ENCODE assay signal across 29 cellular contexts in the genomic region with DNA sequence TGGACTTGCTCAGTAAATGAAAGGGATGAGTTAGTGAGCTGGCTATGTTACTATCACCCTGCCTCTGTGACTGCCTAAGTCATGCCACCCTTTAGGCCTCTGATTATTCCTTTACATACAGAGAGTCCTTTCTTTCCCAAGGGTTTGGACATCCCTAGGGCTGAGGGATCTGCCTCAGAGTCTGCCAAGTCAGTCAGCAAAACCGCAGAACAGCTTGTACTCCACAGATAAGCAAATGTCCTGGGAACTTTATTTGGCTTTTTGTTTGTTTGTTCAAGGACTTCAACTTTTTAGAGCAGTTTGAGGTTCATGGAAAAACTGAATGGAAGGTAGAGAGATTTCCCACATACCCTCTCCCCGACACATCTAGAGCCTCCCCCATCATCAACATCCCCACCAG.
DNase-seq lines count a peak whose midpoint lies in the region; ATAC-seq and TF ChIP-seq lines count a peak whose summit lies in the region.
"Had no signal": no experiment of that assay in that cellular context is flagged by ENCODE, and none has a peak within 500 bp of the region (broad histone marks: within the 10 kb centered on the region; RNA-seq: fewer than 3 reads in every experiment).

No MANE protein-coding gene starts in this region.

- H3K27me3 Mint-ChIP-seq in WTC11 (ENCODE audit: low read depth), result no peaks in the 10 kb centered on the region
- H3K27me3 Mint-ChIP-seq: activated B cell treated with CpG ODN at 0.5 μM for 24 hours; stimulated activated memory B cell treated with anti-CD40 and anti-IgM and Interleukin-4, amounts not matched to agents 10 μg/mL and 1 μg/mL and 100 μg/mL, for 72 hours had no signal

- H3K36me3 Mint-ChIP-seq in WTC11, result no peaks in the 10 kb centered on the region
- H3K36me3 Mint-ChIP-seq: natural killer cell; stimulated activated memory B cell treated with anti-CD40 and anti-IgM and Interleukin-4, amounts not matched to agents 10 μg/mL and 1 μg/mL and 100 μg/mL, for 72 hours had no signal

- no peaks in the 10 kb centered on the region for H3K36me3 ChIP-seq in ACC112 (ENCODE audit: insufficient read depth, low read length)
- H3K36me3 ChIP-seq in left ventricle myocardium inferior, result no peaks in the 10 kb centered on the region
- H3K36me3 ChIP-seq: adrenal gland; BLaER1 treated with 17β-estradiol and CSF1 and Interleukin-3, amounts not matched to agents 10 nM and 100 nM; esophagus squamous epithelium; ovary; right lobe of liver; thoracic aorta had no signal

- ATAC-seq in HG02973 (IDR thresholded peaks at IDR 0.05; ENCODE audit: unreplicated experiment) (no peak), WTC11 (no peak), HG03045 (IDR thresholded peaks at IDR 0.05; ENCODE audit: unreplicated experiment) (no peak)
- ATAC-seq: natural killer cell; stimulated activated memory B cell treated with anti-CD40 and anti-IgM and Interleukin-4, amounts not matched to agents 10 μg/mL and 1 μg/mL and 100 μg/mL, for 72 hours had no signal

- no peaks in the 10 kb centered on the region for H3K9me3 Mint-ChIP-seq in WTC11
- H3K9me3 Mint-ChIP-seq: activated B cell treated with CpG ODN at 0.5 μM for 24 hours; natural killer cell; stimulated activated memory B cell treated with anti-CD40 and anti-IgM and Interleukin-4, amounts not matched to agents 10 μg/mL and 1 μg/mL and 100 μg/mL, for 72 hours had no signal

- H3K4me3 Mint-ChIP-seq in WTC11, result no peak overlapping the region
- H3K4me3 Mint-ChIP-seq: activated B cell treated with CpG ODN at 0.5 μM for 24 hours; HFFc6; natural killer cell; stimulated activated memory B cell treated with anti-CD40 and anti-IgM and Interleukin-4, amounts not matched to agents 10 μg/mL and 1 μg/mL and 100 μg/mL, for 72 hours had no signal

- H3K27ac ChIP-seq in ACC112 (ENCODE audit: low read depth, low read length), result peak overlapping the region; percentile 45
- peak overlapping the region; percentile 86 for H3K27ac ChIP-seq in left ventricle myocardium inferior (replicated peaks)
- H3K27ac ChIP-seq: BLaER1 treated with 17β-estradiol and CSF1 and Interleukin-3, amounts not matched to agents 10 nM and 100 nM; esophagus squamous epithelium; ovary; right lobe of liver; thoracic aorta had no signal

- H3K4me3 ChIP-seq in ACC112 (ENCODE audit: low read depth, low read length), result no peak overlapping the region
- no peak overlapping the region for H3K4me3 ChIP-seq in left ventricle myocardium inferior
- H3K4me3 ChIP-seq: adrenal gland; BLaER1 treated with 17β-estradiol and CSF1 and Interleukin-3, amounts not matched to agents 10 nM and 100 nM; esophagus squamous epithelium; ovary; right lobe of liver; thoracic aorta had no signal

- H3K4me1 ChIP-seq in ACC112 (ENCODE audit: control insufficient read depth, insufficient read depth, low read length, unreplicated experiment) (no peaks in the 10 kb centered on the region), left ventricle myocardium inferior (peaks cover 43% of the 10 kb centered on the region)
- H3K4me1 ChIP-seq: BLaER1 treated with 17β-estradiol and CSF1 and Interleukin-3, amounts not matched to agents 10 nM and 100 nM; esophagus squamous epithelium; right lobe of liver had no signal

- no peak for TF ChIP-seq CTCF in left ventricle myocardium inferior (IDR thresholded peaks at IDR 0.05; ENCODE audit: borderline replicate concordance)
- TF ChIP-seq CTCF in WTC11 (IDR thresholded peaks at IDR 0.05), result no peak

- intact Hi-C loops in left ventricle myocardium inferior (cut with micrococcal nuclease), result no loop called here

- DNase-seq in RPMI7951 (ENCODE audit: low read depth) (peak; percentile 82), epidermal melanocyte (ENCODE audit: insufficient read length, low spot score) (peak; percentile 69), left ventricle myocardium inferior (no peak), WTC11 (ENCODE audit: low spot score) (no peak), dedifferentiated amniotic fluid mesenchymal stem cell (ENCODE audit: extremely low spot score) (no peak)
- DNase-seq: activated B cell treated with CpG ODN at 0.5 μM for 24 hours; activated CD4-positive, alpha-beta T cell treated with anti-CD3 and anti-CD28 coated beads, Interleukin-2, amount 50 U/mL, for 48 hours; activated gamma-delta T cell; activated T-cell treated with anti-CD3 and anti-CD28 coated beads for 4 hours; effector CD8-positive, alpha-beta T cell; esophagus squamous epithelium; HFFc6; islet precursor cell; KG1; natural killer cell; NCI-H1048; NCI-H1930; NCI-H226; NCI-H82; ovary; right lobe of liver; T-helper 2 cell had no signal

- no peak overlapping the region for H2AFZ ChIP-seq in ACC112 (ENCODE audit: low read length, unreplicated experiment)

- POLR2A ChIA-PET in WTC11 (lab: Charles Lee), result no interaction called here

- no peak overlapping the region for H3K27ac Mint-ChIP-seq in WTC11
- H3K27ac Mint-ChIP-seq: activated B cell treated with CpG ODN at 0.5 μM for 24 hours; HFFc6; natural killer cell; stimulated activated memory B cell treated with anti-CD40 and anti-IgM and Interleukin-4, amounts not matched to agents 10 μg/mL and 1 μg/mL and 100 μg/mL, for 72 hours had no signal

- H3K9me3 ChIP-seq in left ventricle myocardium inferior (replicated peaks), result no peaks in the 10 kb centered on the region
- H3K9me3 ChIP-seq: adrenal gland; BLaER1 treated with 17β-estradiol and CSF1 and Interleukin-3, amounts not matched to agents 10 nM and 100 nM; esophagus squamous epithelium; ovary; right lobe of liver; thoracic aorta had no signal

- H3K27me3 ChIP-seq in ACC112 (ENCODE audit: insufficient read depth, low read length) (no peaks in the 10 kb centered on the region), left ventricle myocardium inferior (ENCODE audit: low read depth) (no peaks in the 10 kb centered on the region)
- H3K27me3 ChIP-seq: adrenal gland; BLaER1 treated with 17β-estradiol and CSF1 and Interleukin-3, amounts not matched to agents 10 nM and 100 nM; esophagus squamous epithelium; ovary; right lobe of liver had no signal

- no peaks in the 10 kb centered on the region for H3K4me1 Mint-ChIP-seq in WTC11
- H3K4me1 Mint-ChIP-seq: activated B cell treated with CpG ODN at 0.5 μM for 24 hours; natural killer cell; stimulated activated memory B cell treated with anti-CD40 and anti-IgM and Interleukin-4, amounts not matched to agents 10 μg/mL and 1 μg/mL and 100 μg/mL, for 72 hours had no signal

- CTCF ChIA-PET in WTC11 (lab: Charles Lee), result no interaction called here

- H3K79me2 ChIP-seq in ACC112 (ENCODE audit: control insufficient read depth, insufficient read depth, low read length, unreplicated experiment), result no peaks in the 10 kb centered on the region

TF ChIP-seq in WTC11, 78 proteins besides CTCF, POLR2A, EP300 and RAD21:
- TF ChIP-seq OVOL2 (CRISPR knock-in tag; IDR thresholded peaks at IDR 0.05; ENCODE audit: borderline replicate concordance) (no peak), JAZF1 (CRISPR knock-in tag; IDR thresholded peaks at IDR 0.05) (no peak), ZNF138 (CRISPR knock-in tag; conservative IDR thresholded peaks at IDR 0.05) (no peak), NR2C2 (CRISPR knock-in tag; IDR thresholded peaks at IDR 0.05) (no peak)
- TF ChIP-seq, protein P1, sequence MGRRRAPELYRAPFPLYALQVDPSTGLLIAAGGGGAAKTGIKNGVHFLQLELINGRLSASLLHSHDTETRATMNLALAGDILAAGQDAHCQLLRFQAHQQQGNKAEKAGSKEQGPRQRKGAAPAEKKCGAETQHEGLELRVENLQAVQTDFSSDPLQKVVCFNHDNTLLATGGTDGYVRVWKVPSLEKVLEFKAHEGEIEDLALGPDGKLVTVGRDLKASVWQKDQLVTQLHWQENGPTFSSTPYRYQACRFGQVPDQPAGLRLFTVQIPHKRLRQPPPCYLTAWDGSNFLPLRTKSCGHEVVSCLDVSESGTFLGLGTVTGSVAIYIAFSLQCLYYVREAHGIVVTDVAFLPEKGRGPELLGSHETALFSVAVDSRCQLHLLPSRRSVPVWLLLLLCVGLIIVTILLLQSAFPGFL (CRISPR knock-in tag; IDR thresholded peaks at IDR 0.05; ENCODE audit: borderline replicate concordance), result no peak
TF ChIP-seq in WTC11: peak in this region for 0.

Comparison
In these comparisons a context has a peak if more than half of its experiments do, and no peak if none do; other contexts are left out.
1. DNase-seq: peak in RPMI7951 (single experiment) and epidermal melanocyte (single experiment); none in left ventricle myocardium inferior (single experiment), WTC11 (single experiment) and dedifferentiated amniotic fluid mesenchymal stem cell (single experiment).